Comparison of ENCODE assay signal across 17 cellular contexts in the genomic region with DNA sequence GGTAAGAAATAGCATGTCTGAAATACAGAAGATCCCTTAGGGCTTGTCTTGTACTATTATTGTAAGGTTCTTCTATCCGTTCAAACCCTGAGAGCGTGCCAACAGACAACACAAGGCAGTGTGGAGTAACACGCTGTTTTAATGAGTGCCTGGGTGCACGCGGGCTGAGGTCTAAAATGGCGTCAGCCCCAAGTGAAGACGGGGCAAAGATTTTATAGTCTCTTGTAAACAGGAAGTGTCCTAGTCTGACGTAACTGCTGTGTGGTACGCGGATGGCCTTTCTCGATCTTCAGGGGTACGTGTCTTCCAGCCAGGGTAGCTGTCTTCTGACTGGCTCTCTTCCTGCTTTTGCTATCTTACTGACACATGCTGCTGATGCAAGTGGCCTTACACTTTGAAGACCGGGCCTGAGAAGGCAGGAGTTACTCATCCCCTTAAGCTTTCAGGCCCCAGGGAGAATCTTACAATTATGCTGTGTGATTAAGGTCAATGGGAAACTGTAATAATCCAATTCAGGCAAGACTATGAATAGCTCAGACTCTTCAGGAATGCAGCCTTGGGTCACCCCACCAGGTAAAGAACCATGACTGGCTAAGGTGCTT.
DNase-seq lines count a peak whose midpoint lies in the region; TF ChIP-seq lines count a peak whose summit lies in the region.
"Had no signal": no experiment of that assay in that cellular context is flagged by ENCODE, and none has a peak within 500 bp of the region (broad histone marks: within the 10 kb centered on the region; RNA-seq: fewer than 3 reads in every experiment).

No MANE protein-coding gene starts in this region.

- H3K4me2 ChIP-seq in PC-9 = no peak overlapping the region

- no peaks in the 10 kb centered on the region for H3K36me3 ChIP-seq in PC-9 (ENCODE audit: low read depth)
- H3K36me3 ChIP-seq in spleen = no peaks in the 10 kb centered on the region
- H3K36me3 ChIP-seq in prostate gland = no peaks in the 10 kb centered on the region

- H3K9me2 ChIP-seq in PC-9 (ENCODE audit: insufficient read depth) = no peaks in the 10 kb centered on the region

- no peaks in the 10 kb centered on the region for H3F3A ChIP-seq in PC-9 (ENCODE audit: insufficient read depth, low read depth)

- BruUV-seq in PC-9 (replicated peaks; lab: Mats Ljungman, UMichigan) = no TSS peak

- TF ChIP-seq POLR2A in spleen (IDR thresholded peaks at IDR 0.05) (no peak), prostate gland (IDR thresholded peaks at IDR 0.05) (no peak)

- H3K79me2 ChIP-seq in PC-9 (ENCODE audit: low read depth) = no peaks in the 10 kb centered on the region

- H3K9me3 ChIP-seq in PC-9 (ENCODE audit: insufficient read depth, low read depth) (no peaks in the 10 kb centered on the region), spleen (peaks cover 0 to 39% (median 34%) of the 10 kb centered on the region in 8 donors), prostate gland (no peaks in the 10 kb centered on the region)

- H2AFZ ChIP-seq in PC-9 = peak overlapping the region; percentile 37; the same call in 1 of the 2 replicates

- CTCF ChIA-PET in PC-9 (lab: Charles Lee) = no interaction called here

- H3K27ac ChIP-seq in PC-9 = no peak overlapping the region
- no peak overlapping the region for H3K27ac ChIP-seq in spleen
- no peak overlapping the region for H3K27ac ChIP-seq in prostate gland
- H3K27ac ChIP-seq: RWPE1 had no signal

- DNase-seq in LHCN-M2 (ENCODE audit: low read depth) = peak; percentile 13
- no peak for DNase-seq in PC-9
- DNase-seq in epithelial cell of esophagus (ENCODE audit: low read depth) = peak; percentile 58
- peak; percentile 38 for DNase-seq in spleen
- DNase-seq in cardiac septum (ENCODE audit: low spot score) = no peak
- no peak for DNase-seq in SKM-1 treated with dmso at 0.1 percent for 144 hours (lab: John Stamatoyannopoulos, UW; ENCODE audit: unreplicated experiment)
- DNase-seq in prostate gland (ENCODE audit: low spot score) = no peak
- DNase-seq: COR-L47; EL; H9; IMR-90; NCI-H1092; NCI-H146; NCI-H2081; NCI-H526; NK-92 treated with Interleukin-12 subunit alpha and Interleukin-12 subunit beta, amount 100 ng/mL, for 24 hours had no signal

- H3K27me3 ChIP-seq in PC-9 (ENCODE audit: insufficient read depth, low read depth) (no peaks in the 10 kb centered on the region), spleen (replicated peaks in 1 of 7) (no peaks in the 10 kb centered on the region), prostate gland (replicated peaks; ENCODE audit: insufficient read depth) (no peaks in the 10 kb centered on the region)

- WGBS in spleen, 5 donors = 89 to 93% (median 90%) methylated on average over 13 of the region's 13 CpGs
- 89% methylated on average over 13 of the region's 13 CpGs for WGBS in prostate gland

- no peaks in the 10 kb centered on the region; the same call in 1 of the 2 replicates for H4K20me1 ChIP-seq in PC-9 (ENCODE audit: insufficient read depth)

- H3K4me1 ChIP-seq in PC-9 (replicated peaks; ENCODE audit: insufficient read depth) (no peaks in the 10 kb centered on the region), spleen (no peaks in the 10 kb centered on the region), prostate gland (replicated peaks) (no peaks in the 10 kb centered on the region)

- TF ChIP-seq CTCF in PC-9 (conservative IDR thresholded peaks at IDR 0.05) (no peak), epithelial cell of esophagus (IDR thresholded peaks at IDR 0.05; ENCODE audit: insufficient read depth, low read depth, low read length, missing control alignments) (no peak), spleen (IDR thresholded peaks at IDR 0.05 in 8 of 11, conservative IDR thresholded peaks at IDR 0.05 in 3 of 11) (no peak), prostate gland (IDR thresholded peaks at IDR 0.05) (no peak)

- POLR2A ChIA-PET in PC-9 (lab: Charles Lee; ENCODE audit: unreplicated experiment) = no interaction called here

- intact Hi-C loops in PC-9 (cut with micrococcal nuclease; ENCODE audit: unreplicated experiment) (no loop called here), spleen (cut with DNase I; ENCODE audit: low total_unique reads) (no loop called here), cardiac septum (cut with DNase I) (no loop called here), prostate gland (cut with DNase I) (no loop called here)

- H3K4me3 ChIP-seq in PC-9 (no peak overlapping the region), epithelial cell of esophagus (ENCODE audit: low read length) (no peak overlapping the region), spleen (no peak overlapping the region), prostate gland (no peak overlapping the region)

Comparison
In these comparisons a context has a peak if more than half of its experiments do, and no peak if none do; other contexts are left out.
1. DNase-seq: peak in LHCN-M2 (single experiment), epithelial cell of esophagus (single experiment) and spleen (single experiment); none in PC-9 (0 of 2), cardiac septum (single experiment), SKM-1 treated with dmso at 0.1 percent for 144 hours (single experiment) and prostate gland (single experiment).